ENCODE assay signal across 8 cellular contexts in genomic region chr1:109425391-109425790, GRCh38. TPM values are rescaled to one million over a fixed set of nuclear protein-coding genes. Genes with fewer than 3 reads are reported as not detected.
DNase-seq lines count a peak whose midpoint lies in the region; ATAC-seq, FAIRE-seq and TF ChIP-seq lines count a peak whose summit lies in the region.

No MANE protein-coding gene starts in this region.

- no peak for TF ChIP-seq CTCF in chondrocyte (IDR thresholded peaks at IDR 0.05)

- no peaks in the 10 kb centered on the region for H3K27me3 Mint-ChIP-seq in chondrocyte (ENCODE audit: low read depth)

- peak; percentile 33 for FAIRE-seq in GM18507 (lab: Jason Lieb, UNC)

- peak; percentile 18 for DNase-seq in GM18507 (ENCODE audit: extremely low spot score, insufficient read length, low read depth)
- DNase-seq in NCI-H526 treated with DMSO at 0.1 percent for 48 hours (lab: John Stamatoyannopoulos, UW), result peak; percentile 61
- no peak for DNase-seq in chondrocyte (ENCODE audit: low spot score)
- no peak for DNase-seq in activated CD4-positive, alpha-beta T cell treated with anti-CD3 and anti-CD28 coated beads for 48 hours

- H3K27me3 ChIP-seq in mucosa of stomach (ENCODE audit: control insufficient read depth, insufficient read depth, low read length), result no peaks in the 10 kb centered on the region

- peaks cover 9% of the 10 kb centered on the region for H3K4me1 ChIP-seq in mucosa of stomach (ENCODE audit: control insufficient read depth, insufficient read depth, low read length)

- ATAC-seq in GM18511 (IDR thresholded peaks at IDR 0.05; ENCODE audit: unreplicated experiment), result no peak
- ATAC-seq in GM21423 (IDR thresholded peaks at IDR 0.05; ENCODE audit: unreplicated experiment), result no peak
- ATAC-seq in HG03108 (IDR thresholded peaks at IDR 0.05; ENCODE audit: unreplicated experiment), result no peak

- H3K4me3 Mint-ChIP-seq in chondrocyte (ENCODE audit: unreplicated experiment), result peak overlapping the region; percentile 89

- no peaks in the 10 kb centered on the region for H3K36me3 ChIP-seq in mucosa of stomach (ENCODE audit: control insufficient read depth, insufficient read depth, low read length)

- H3K36me3 Mint-ChIP-seq in chondrocyte (ENCODE audit: low read depth), result peaks cover 4% of the 10 kb centered on the region

- peak overlapping the region; percentile 97 for H3K27ac Mint-ChIP-seq in chondrocyte (ENCODE audit: unreplicated experiment)

- H3K9me3 Mint-ChIP-seq in chondrocyte (ENCODE audit: low read depth), result no peaks in the 10 kb centered on the region

- peak overlapping the region; percentile 89 for H3K4me3 ChIP-seq in mucosa of stomach (ENCODE audit: low read length)

- H3K4me1 Mint-ChIP-seq in chondrocyte (ENCODE audit: low read depth), result peaks cover 43% of the 10 kb centered on the region

- no peaks in the 10 kb centered on the region for H3K9me3 ChIP-seq in mucosa of stomach (ENCODE audit: control insufficient read depth, low read length)

- peak overlapping the region; percentile 77 for H3K9ac ChIP-seq in mucosa of stomach (ENCODE audit: low read length)

RNA-seq across cellular contexts. Expression of gene PSMA5, which starts 0.9 kb away (rescaled TPM):
- total RNA-seq in chondrocyte, result 80.2 to 90.5 TPM (median 84.3 TPM) in 3 replicates

RNA-seq across cellular contexts. Expression of gene SORT1, which starts 27.7 kb away (rescaled TPM):
- 84.1 to 107 TPM (median 107 TPM) in 3 replicates for total RNA-seq in chondrocyte

RNA-seq across cellular contexts. Expression of gene SYPL2, which starts 41.0 kb away (rescaled TPM):
- total RNA-seq in chondrocyte, result 0.75 to 1.3 TPM (median 1.1 TPM) in 3 replicates

RNA-seq across cellular contexts. Expression of gene ATXN7L2, which starts 58.3 kb away (rescaled TPM):
- total RNA-seq in chondrocyte, result 3.6 to 4.3 TPM (median 4.3 TPM) in 3 replicates

Comparison
In these comparisons a context has a peak if more than half of its experiments do, and no peak if none do; other contexts are left out.
1. DNase-seq: peak in GM18507 (single experiment) and NCI-H526 treated with DMSO at 0.1 percent for 48 hours (single experiment); none in chondrocyte (single experiment) and activated CD4-positive, alpha-beta T cell treated with anti-CD3 and anti-CD28 coated beads for 48 hours (single experiment).